In genomic region chr13:107900775-107901174, GRCh38 we compare ENCODE assay signal across 29 cellular contexts.
DNase-seq lines count a peak whose midpoint lies in the region; ATAC-seq, FAIRE-seq and TF ChIP-seq lines count a peak whose summit lies in the region.
"Had no signal": no experiment of that assay in that cellular context is flagged by ENCODE, and none has a peak within 500 bp of the region (broad histone marks: within the 10 kb centered on the region; RNA-seq: fewer than 3 reads in every experiment).

No MANE protein-coding gene starts in this region.

- H3K27ac ChIP-seq in endothelial cell of umbilical vein (ENCODE audit: insufficient read depth, low read depth, low read length) (no peak overlapping the region), foreskin keratinocyte (no peak overlapping the region)
- H3K27ac ChIP-seq: BLaER1 treated with 17β-estradiol and CSF1 and Interleukin-3, amounts not matched to agents 10 nM and 100 nM; breast epithelium; pancreas; upper lobe of right lung had no signal

- TF ChIP-seq POLR2A in endothelial cell of umbilical vein (IDR thresholded peaks at IDR 0.05; ENCODE audit: low read depth, low read length): no peak

- no peak overlapping the region for H3K9ac ChIP-seq in endothelial cell of umbilical vein (replicated peaks; ENCODE audit: extremely low read depth, insufficient read depth, low read length)
- H3K9ac ChIP-seq: BLaER1 treated with 17β-estradiol and CSF1 and Interleukin-3, amounts not matched to agents 10 nM and 100 nM had no signal

- dilution Hi-C loops in endothelial cell of umbilical vein (cut with MboI; ENCODE audit: extremely low pct_ligation_motif_present, low sequenced_read_pairs): no loop called here

- POLR2A ChIA-PET in endothelial cell of umbilical vein (lab: Charles Lee): no interaction called here

- TF ChIP-seq CTCF in endothelial cell of umbilical vein (IDR thresholded peaks at IDR 0.05; ENCODE audit: extremely low read depth in 1 of 2, insufficient read depth in 1 of 2, low read depth in 1 of 2, low read length in 2 of 2) (no peak), foreskin keratinocyte (conservative IDR thresholded peaks at IDR 0.05) (no peak)

- no peaks in the 10 kb centered on the region for H3K9me1 ChIP-seq in endothelial cell of umbilical vein (replicated peaks; ENCODE audit: control insufficient read depth, extremely low read depth, insufficient read depth, low read length)

- intact Hi-C loops in endothelial cell of umbilical vein (cut with micrococcal nuclease): no loop called here

- no peak overlapping the region for H3K4me2 ChIP-seq in endothelial cell of umbilical vein (ENCODE audit: insufficient read depth, low read length)
- H3K4me2 ChIP-seq: BLaER1 treated with 17β-estradiol and CSF1 and Interleukin-3, amounts not matched to agents 10 nM and 100 nM had no signal

- no peaks in the 10 kb centered on the region for H3K36me3 ChIP-seq in endothelial cell of umbilical vein (ENCODE audit: control insufficient read depth in 2 of 2, extremely low read depth in 1 of 2, insufficient read depth in 2 of 2, low read length in 2 of 2)
- H3K36me3 ChIP-seq: BLaER1 treated with 17β-estradiol and CSF1 and Interleukin-3, amounts not matched to agents 10 nM and 100 nM; breast epithelium; pancreas; upper lobe of right lung had no signal

- H3K27me3 ChIP-seq in endothelial cell of umbilical vein (ENCODE audit: control insufficient read depth in 2 of 2, insufficient read depth in 2 of 2, low read length in 2 of 2) (no peaks in the 10 kb centered on the region), foreskin keratinocyte (no peaks in the 10 kb centered on the region)
- H3K27me3 ChIP-seq: BLaER1 treated with 17β-estradiol and CSF1 and Interleukin-3, amounts not matched to agents 10 nM and 100 nM; breast epithelium; upper lobe of right lung had no signal

- ATAC-seq in foreskin keratinocyte (no peak), HG03175 (IDR thresholded peaks at IDR 0.05; ENCODE audit: unreplicated experiment) (no peak)
- ATAC-seq: activated T-cell treated with anti-CD3 and anti-CD28 coated beads, Interleukin-2, amount 50 U/mL, for 72 hours; pancreas; SK-N-SH treated with all-trans-retinoic acid at 6 μM for 48 hours; T-helper 17 cell; upper lobe of right lung had no signal

- no peak overlapping the region for H2AFZ ChIP-seq in endothelial cell of umbilical vein (ENCODE audit: low read depth, low read length)

- H3K4me3 ChIP-seq in endothelial cell of umbilical vein (replicated peaks in 1 of 3; ENCODE audit: insufficient read depth in 1 of 3, low read depth in 1 of 3, low read length in 3 of 3): no peak overlapping the region
- H3K4me3 ChIP-seq: BLaER1 treated with 17β-estradiol and CSF1 and Interleukin-3, amounts not matched to agents 10 nM and 100 nM; breast epithelium; pancreas; upper lobe of right lung had no signal

- H3K79me2 ChIP-seq in endothelial cell of umbilical vein (ENCODE audit: control insufficient read depth, insufficient read depth, low read length): no peaks in the 10 kb centered on the region

- CTCF ChIA-PET in endothelial cell of umbilical vein (lab: Charles Lee): interaction anchor here (1.1 kb wide), 1 partner anchor 102 kb away, joined by 3 read pairs; no protein-coding TSS in a partner anchor

- no TSS peak for BruUV-seq in endothelial cell of umbilical vein (replicated peaks; lab: Mats Ljungman, UMichigan)

- no peaks in the 10 kb centered on the region for H3K9me3 ChIP-seq in endothelial cell of umbilical vein (replicated peaks; ENCODE audit: control insufficient read depth, insufficient read depth, low read length)
- H3K9me3 ChIP-seq: breast epithelium, pancreas, upper lobe of right lung had no signal

- DNase-seq in HCEC 1CT (peak; percentile 87), amniotic stem cell (lab: John Stamatoyannopoulos, UW) (peak; percentile 8), endothelial cell of umbilical vein (ENCODE audit: low read depth, low spot score) (peak; percentile 8), non-pigmented ciliary epithelial cell (ENCODE audit: low read depth) (peak; percentile 55), foreskin keratinocyte (no peak), SIG-M5 (lab: John Stamatoyannopoulos, UW) (no peak), NCI-H446 (lab: John Stamatoyannopoulos, UW) (no peak)
- DNase-seq: activated CD4-positive, alpha-beta T cell treated with anti-CD3 and anti-CD28 coated beads, Interleukin-2, amount 50 U/mL, for 48 hours; activated CD4-positive, CD25-positive, alpha-beta regulatory T cell treated with anti-CD3 and anti-CD28 coated beads, Interleukin-2, amount 50 U/mL, for 72 hours; activated T-cell treated with anti-CD3 and anti-CD28 coated beads, Interleukin-2, amount 50 U/mL, for 72 hours; effector CD8-positive, alpha-beta T cell; GF-D8; hippocampal formation; KBM-7; NCI-H1105; NCI-H187 treated with DMSO at 0.1 percent for 48 hours; NCI-H2171 treated with DMSO at 0.1 percent for 48 hours; NCI-H524 treated with DMSO at 0.1 percent for 48 hours; nephron progenitor cell; pancreas; small intestine; stimulated activated naive CD4-positive, alpha-beta T cell; T-helper 17 cell; upper lobe of right lung had no signal

- no peaks in the 10 kb centered on the region for H3K4me1 ChIP-seq in endothelial cell of umbilical vein (ENCODE audit: control insufficient read depth, extremely low read depth, insufficient read depth, low read length)
- H3K4me1 ChIP-seq in foreskin keratinocyte: no peaks in the 10 kb centered on the region
- H3K4me1 ChIP-seq: breast epithelium, pancreas, upper lobe of right lung had no signal

- no peak for FAIRE-seq in endothelial cell of umbilical vein (lab: Jason Lieb, UNC)
- FAIRE-seq: colon, pancreas, small intestine had no signal

- H4K20me1 ChIP-seq in endothelial cell of umbilical vein (replicated peaks; ENCODE audit: control insufficient read depth, extremely low read depth, insufficient read depth, low read length): no peaks in the 10 kb centered on the region
- H4K20me1 ChIP-seq: BLaER1 treated with 17β-estradiol and CSF1 and Interleukin-3, amounts not matched to agents 10 nM and 100 nM had no signal

TF ChIP-seq in endothelial cell of umbilical vein, 7 proteins besides CTCF, POLR2A, EP300 and RAD21:
- TF ChIP-seq FOS (IDR thresholded peaks at IDR 0.05; ENCODE audit: borderline replicate concordance, insufficient read depth, low read length) (peak; percentile 18), MYC (IDR thresholded peaks at IDR 0.05; ENCODE audit: low read depth, low read length) (no peak)

Comparison
In these comparisons a context has a peak if more than half of its experiments do, and no peak if none do; other contexts are left out.
1. DNase-seq: peak in HCEC 1CT (single experiment), amniotic stem cell (single experiment), endothelial cell of umbilical vein (single experiment) and non-pigmented ciliary epithelial cell (single experiment); none in foreskin keratinocyte (0 of 2), SIG-M5 (single experiment) and NCI-H446 (0 of 2).